ENCODE assay signal across 28 cellular contexts in genomic region chr10:94294168-94294567, GRCh38.
"Had no signal": no experiment of that assay in that cellular context is flagged by ENCODE, and none has a peak within 500 bp of the region (broad histone marks: within the 10 kb centered on the region; RNA-seq: fewer than 3 reads in every experiment).

No MANE protein-coding gene starts in this region.

- H3K27ac ChIP-seq: brain microvascular endothelial cell, coronary artery, esophagus muscularis mucosa, foreskin keratinocyte, gastrocnemius medialis had no signal

- H3K27me3 ChIP-seq: brain microvascular endothelial cell, dorsolateral prefrontal cortex, esophagus muscularis mucosa, gastrocnemius medialis had no signal

- H3K36me3 ChIP-seq: brain microvascular endothelial cell, gastrocnemius medialis had no signal

- ATAC-seq: activated CD4-positive, CD25-positive, alpha-beta regulatory T cell treated with anti-CD3 and anti-CD28 coated beads, Interleukin-2, amount 50 U/mL, for 24 hours; activated CD8-positive, alpha-beta T cell treated with anti-CD3 and anti-CD28 coated beads for 36 hours; activated T-cell treated with anti-CD3 and anti-CD28 coated beads, Interleukin-2, amount 50 U/mL, for 4 hours; activated T-helper 17 cell treated with anti-CD3 and anti-CD28 coated beads, Interleukin-2, amount 50 U/mL, for 72 hours; foreskin keratinocyte; gastrocnemius medialis had no signal

- H3K9me3 ChIP-seq: esophagus muscularis mucosa, gastrocnemius medialis had no signal

- H3K4me3 ChIP-seq: coronary artery, dorsolateral prefrontal cortex, esophagus muscularis mucosa, gastrocnemius medialis had no signal

- FAIRE-seq: astrocyte, bronchial epithelial cell had no signal

- H3K4me1 ChIP-seq: foreskin keratinocyte had no signal

- DNase-seq: activated B cell treated with CpG ODN at 0.5 μM for 24 hours; activated CD4-positive, alpha-beta T cell treated with anti-CD3 and anti-CD28 coated beads for 48 hours; activated CD4-positive, alpha-beta T cell treated with anti-CD3 and anti-CD28 coated beads, Interleukin-2, amount 50 U/mL, for 1 hour; activated CD4-positive, alpha-beta T cell treated with anti-CD3 and anti-CD28 coated beads, Interleukin-2, amount 50 U/mL, for 48 hours; activated CD8-positive, alpha-beta memory T cell treated with anti-CD3 and anti-CD28 coated beads for 24 hours; activated CD8-positive, alpha-beta T cell treated with anti-CD3 and anti-CD28 coated beads for 36 hours; activated effector memory CD4-positive, alpha-beta T cell treated with Interleukin-2 at 50 U/mL for 16 hours; activated gamma-delta T cell treated with Interleukin-2 at 50 U/mL for 16 hours; activated naive CD4-positive, alpha-beta T cell treated with anti-CD3 and anti-CD28 coated beads, Interleukin-2, amount 50 U/mL, for 16 hours; activated naive CD4-positive, alpha-beta T cell treated with Interleukin-2 at 50 U/mL for 16 hours; activated T-cell treated with anti-CD3 and anti-CD28 coated beads, Interleukin-2, amount 50 U/mL, for 4 hours; amniotic stem cell; anterior cingulate cortex; dorsolateral prefrontal cortex; effector memory CD4-positive, alpha-beta T cell; endodermal cell; erythroblast; foreskin keratinocyte; gastrocnemius medialis; glutamatergic neuron; T-helper 2 cell had no signal
